In genomic region chr14:50036211-50036610, GRCh38 we compare ENCODE assay signal across 18 cellular contexts.
DNase-seq lines count a peak whose midpoint lies in the region; ATAC-seq, FAIRE-seq and TF ChIP-seq lines count a peak whose summit lies in the region.
"Had no signal": no experiment of that assay in that cellular context is flagged by ENCODE, and none has a peak within 500 bp of the region (broad histone marks: within the 10 kb centered on the region; RNA-seq: fewer than 3 reads in every experiment).

No MANE protein-coding gene starts in this region.

- peaks cover 39% of the 10 kb centered on the region for H3K36me3 Mint-ChIP-seq in activated naive CD8-positive, alpha-beta T cell treated with anti-CD3 and anti-CD28 coated beads for 36 hours
- H3K36me3 Mint-ChIP-seq in activated naive CD8-positive, alpha-beta T cell treated with anti-CD3 and anti-CD28 coated beads, Interleukin-2, amount 50 U/mL, for 24 hours (ENCODE audit: low read depth): peaks cover 31% of the 10 kb centered on the region
- H3K36me3 Mint-ChIP-seq in activated T-helper 17 cell treated with anti-CD3 and anti-CD28 coated beads, Interleukin-2, amount 50 U/mL, for 72 hours (ENCODE audit: low read depth): peaks cover 97% of the 10 kb centered on the region

- H3K4me1 Mint-ChIP-seq in activated naive CD8-positive, alpha-beta T cell treated with anti-CD3 and anti-CD28 coated beads for 36 hours: peaks cover 44% of the 10 kb centered on the region
- peaks cover 54% of the 10 kb centered on the region for H3K4me1 Mint-ChIP-seq in activated naive CD8-positive, alpha-beta T cell treated with anti-CD3 and anti-CD28 coated beads, Interleukin-2, amount 50 U/mL, for 24 hours
- peaks cover 42% of the 10 kb centered on the region for H3K4me1 Mint-ChIP-seq in activated T-helper 17 cell treated with anti-CD3 and anti-CD28 coated beads, Interleukin-2, amount 50 U/mL, for 72 hours

- no peak for FAIRE-seq in keratinocyte (lab: Jason Lieb, UNC)
- FAIRE-seq: A549, GM12878, GM18507 had no signal

- H3K27ac ChIP-seq in keratinocyte (ENCODE audit: control insufficient read depth, insufficient read depth, low read length): peak overlapping the region; percentile 60
- H3K27ac ChIP-seq in suprapubic skin: peak overlapping the region; percentile 64
- H3K27ac ChIP-seq: A549, GM23248 had no signal

- H3K9ac ChIP-seq in keratinocyte (ENCODE audit: control insufficient read depth, extremely low read depth, insufficient read depth, low read length): peak overlapping the region; percentile 53
- H3K9ac ChIP-seq: GM23248 had no signal

- H3K27ac Mint-ChIP-seq in activated naive CD8-positive, alpha-beta T cell treated with anti-CD3 and anti-CD28 coated beads for 36 hours: peak overlapping the region; percentile 21
- no peak overlapping the region for H3K27ac Mint-ChIP-seq in activated naive CD8-positive, alpha-beta T cell treated with anti-CD3 and anti-CD28 coated beads, Interleukin-2, amount 50 U/mL, for 24 hours
- peak overlapping the region; percentile 99 for H3K27ac Mint-ChIP-seq in activated T-helper 17 cell treated with anti-CD3 and anti-CD28 coated beads, Interleukin-2, amount 50 U/mL, for 72 hours

- H3K27me3 ChIP-seq in keratinocyte (ENCODE audit: control insufficient read depth, extremely low read depth, insufficient read depth, low read length) (no peaks in the 10 kb centered on the region), suprapubic skin (no peaks in the 10 kb centered on the region), BE2C (no peaks in the 10 kb centered on the region)

- TF ChIP-seq POLR2A in suprapubic skin (IDR thresholded peaks at IDR 0.05): no peak

- no peak overlapping the region for H3K4me2 ChIP-seq in keratinocyte (ENCODE audit: control insufficient read depth, extremely low read depth, insufficient read depth, low read depth, low read length)
- H3K4me2 ChIP-seq: A549 had no signal

- H3K9me1 ChIP-seq in keratinocyte (ENCODE audit: control insufficient read depth, extremely low read depth, insufficient read depth, low read length): no peaks in the 10 kb centered on the region

- H3K4me1 ChIP-seq in keratinocyte (ENCODE audit: control insufficient read depth, extremely low read depth, insufficient read depth, low read length): peaks cover 61% of the 10 kb centered on the region
- peaks cover 66% of the 10 kb centered on the region for H3K4me1 ChIP-seq in suprapubic skin
- H3K4me1 ChIP-seq in BE2C: peaks cover 3% of the 10 kb centered on the region

- H3K79me2 ChIP-seq in keratinocyte (ENCODE audit: control insufficient read depth, insufficient read depth, low read length): no peaks in the 10 kb centered on the region

- TF ChIP-seq EP300 in suprapubic skin (IDR thresholded peaks at IDR 0.05): no peak

- H3K4me3 Mint-ChIP-seq in activated naive CD8-positive, alpha-beta T cell treated with anti-CD3 and anti-CD28 coated beads for 36 hours: no peak overlapping the region
- H3K4me3 Mint-ChIP-seq in activated naive CD8-positive, alpha-beta T cell treated with anti-CD3 and anti-CD28 coated beads, Interleukin-2, amount 50 U/mL, for 24 hours: no peak overlapping the region
- peak overlapping the region; percentile 93 for H3K4me3 Mint-ChIP-seq in activated T-helper 17 cell treated with anti-CD3 and anti-CD28 coated beads, Interleukin-2, amount 50 U/mL, for 72 hours
- H3K4me3 Mint-ChIP-seq: CD14-positive monocyte had no signal

- H3K9me3 Mint-ChIP-seq in activated naive CD8-positive, alpha-beta T cell treated with anti-CD3 and anti-CD28 coated beads for 36 hours: peaks cover 4% of the 10 kb centered on the region
- peaks cover 2% of the 10 kb centered on the region for H3K9me3 Mint-ChIP-seq in activated naive CD8-positive, alpha-beta T cell treated with anti-CD3 and anti-CD28 coated beads, Interleukin-2, amount 50 U/mL, for 24 hours
- peaks cover 2% of the 10 kb centered on the region for H3K9me3 Mint-ChIP-seq in activated T-helper 17 cell treated with anti-CD3 and anti-CD28 coated beads, Interleukin-2, amount 50 U/mL, for 72 hours

- no peaks in the 10 kb centered on the region for H3K27me3 Mint-ChIP-seq in activated naive CD8-positive, alpha-beta T cell treated with anti-CD3 and anti-CD28 coated beads for 36 hours
- H3K27me3 Mint-ChIP-seq in activated naive CD8-positive, alpha-beta T cell treated with anti-CD3 and anti-CD28 coated beads, Interleukin-2, amount 50 U/mL, for 24 hours: no peaks in the 10 kb centered on the region
- H3K27me3 Mint-ChIP-seq in activated T-helper 17 cell treated with anti-CD3 and anti-CD28 coated beads, Interleukin-2, amount 50 U/mL, for 72 hours: no peaks in the 10 kb centered on the region

- H3K9me3 ChIP-seq in keratinocyte (ENCODE audit: control insufficient read depth, low read depth, low read length) (no peaks in the 10 kb centered on the region), suprapubic skin (no peaks in the 10 kb centered on the region), BE2C (no peaks in the 10 kb centered on the region)
- H3K9me3 ChIP-seq: A549 had no signal

- H3K36me3 ChIP-seq in keratinocyte (ENCODE audit: control insufficient read depth in 2 of 2, extremely low read depth in 1 of 2, insufficient read depth in 2 of 2, low read length in 2 of 2) (no peaks in the 10 kb centered on the region), suprapubic skin (no peaks in the 10 kb centered on the region), BE2C (no peaks in the 10 kb centered on the region)

- WGBS in suprapubic skin: 56% methylated on average over 3 of the region's 3 CpGs

- H2AFZ ChIP-seq in keratinocyte (ENCODE audit: control insufficient read depth, low read length): no peak overlapping the region
- H2AFZ ChIP-seq: GM23248 had no signal

- H4K20me1 ChIP-seq in keratinocyte (ENCODE audit: control insufficient read depth, extremely low read depth, insufficient read depth, low read length): no peaks in the 10 kb centered on the region

- ATAC-seq in activated naive CD8-positive, alpha-beta T cell treated with anti-CD3 and anti-CD28 coated beads, Interleukin-2, amount 50 U/mL, for 24 hours: no peak
- ATAC-seq in activated T-helper 17 cell treated with anti-CD3 and anti-CD28 coated beads, Interleukin-2, amount 50 U/mL, for 72 hours (replicated peaks): no peak
- no peak for ATAC-seq in GM18517 (IDR thresholded peaks at IDR 0.05; ENCODE audit: unreplicated experiment)
- no peak for ATAC-seq in GM21515 (IDR thresholded peaks at IDR 0.05; ENCODE audit: unreplicated experiment)
- ATAC-seq: A549, GM12878, HCT116 had no signal

- DNase-seq in activated naive CD8-positive, alpha-beta T cell treated with anti-CD3 and anti-CD28 coated beads for 36 hours: no peak
- DNase-seq in activated naive CD8-positive, alpha-beta T cell treated with anti-CD3 and anti-CD28 coated beads, Interleukin-2, amount 50 U/mL, for 24 hours: no peak
- DNase-seq in keratinocyte (ENCODE audit: low read depth, low spot score): no peak
- no peak for DNase-seq in suprapubic skin (ENCODE audit: low spot score in 2 of 2)
- no peak for DNase-seq in BE2C
- DNase-seq: Calu3, GM23248, NCI-H1436, NCI-H2029 treated with DMSO at 0.1 percent for 48 hours, NCI-H510A treated with DMSO at 0.1 percent for 48 hours had no signal

- dilution Hi-C loops in keratinocyte (cut with MboI; ENCODE audit: extremely low pct_ligation_motif_present, low sequenced_read_pairs): no loop called here

- no peak for TF ChIP-seq CTCF in keratinocyte (optimal IDR thresholded peaks at IDR 0.05 in 1 of 3, IDR thresholded peaks at IDR 0.05 in 1 of 3, conservative IDR thresholded peaks at IDR 0.05 in 1 of 3; ENCODE audit: extremely low read depth in 1 of 3, insufficient read depth in 2 of 3, low read length in 3 of 3)
- TF ChIP-seq CTCF in suprapubic skin (IDR thresholded peaks at IDR 0.05): no peak
- no peak for TF ChIP-seq CTCF in BE2C (IDR thresholded peaks at IDR 0.05; ENCODE audit: low read depth, low read length)

- H3K4me3 ChIP-seq in keratinocyte (ENCODE audit: control insufficient read depth in 2 of 3, extremely low read depth in 1 of 3, insufficient read depth in 2 of 3, low read depth in 1 of 3, low read length in 3 of 3) (no peak overlapping the region), suprapubic skin (no peak overlapping the region), BE2C (ENCODE audit: low read depth, low read length) (no peak overlapping the region)
- H3K4me3 ChIP-seq: A549, GM12878, GM23248 had no signal
